Comparison of ENCODE assay signal across 10 cellular contexts in the genomic region with DNA sequence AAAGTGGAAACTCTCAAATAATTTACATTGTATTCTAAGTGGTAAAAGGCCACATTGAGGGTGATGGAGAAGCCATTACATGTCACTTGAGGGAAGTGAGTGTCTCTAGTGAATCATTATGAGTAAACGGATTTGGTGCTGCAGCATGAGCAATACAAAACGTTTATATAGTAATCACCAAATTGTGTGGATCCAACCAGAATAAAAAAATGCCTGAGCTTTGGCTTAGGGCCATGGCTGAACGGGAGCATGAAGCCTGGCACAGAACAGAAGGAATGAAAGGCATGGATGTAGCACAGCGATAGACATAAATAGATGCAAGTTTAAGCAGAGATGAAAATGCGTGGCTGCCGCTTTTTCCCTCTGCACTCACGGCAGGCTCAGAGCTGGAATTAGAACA. TPM values are rescaled to one million over a fixed set of nuclear protein-coding genes. Genes with fewer than 3 reads are reported as not detected.
DNase-seq lines count a peak whose midpoint lies in the region; ATAC-seq and TF ChIP-seq lines count a peak whose summit lies in the region.
"Had no signal": no experiment of that assay in that cellular context is flagged by ENCODE, and none has a peak within 500 bp of the region (broad histone marks: within the 10 kb centered on the region; RNA-seq: fewer than 3 reads in every experiment).

No MANE protein-coding gene starts in this region.

- ATAC-seq in HG02870 (IDR thresholded peaks at IDR 0.05; ENCODE audit: unreplicated experiment): no peak
- no peak for ATAC-seq in HG03565 (IDR thresholded peaks at IDR 0.05; ENCODE audit: unreplicated experiment)

- H3K4me1 ChIP-seq in SJSA1 (replicated peaks): peaks cover 34% of the 10 kb centered on the region
- no peaks in the 10 kb centered on the region for H3K4me1 ChIP-seq in smooth muscle cell (ENCODE audit: low read depth)

- peaks cover 26% of the 10 kb centered on the region for H3K36me3 Mint-ChIP-seq in activated naive CD4-positive, alpha-beta T cell treated with anti-CD3 and anti-CD28 coated beads for 36 hours (ENCODE audit: low read depth)

- CTCF ChIA-PET in activated naive CD4-positive, alpha-beta T cell treated with anti-CD3 and anti-CD28 coated beads for 36 hours (lab: Charles Lee): interaction anchor here (2.6 kb wide), 1 partner anchor 41 kb away, joined by 10 read pairs; no protein-coding TSS in a partner anchor

- no peaks in the 10 kb centered on the region for H3K9me3 Mint-ChIP-seq in activated naive CD4-positive, alpha-beta T cell treated with anti-CD3 and anti-CD28 coated beads for 36 hours

- no peak overlapping the region for H2AFZ ChIP-seq in smooth muscle cell (ENCODE audit: low read depth)

- peak overlapping the region; percentile 2 for H3K27ac Mint-ChIP-seq in activated naive CD4-positive, alpha-beta T cell treated with anti-CD3 and anti-CD28 coated beads for 36 hours

- H3K27me3 ChIP-seq in SJSA1 (replicated peaks) (no peaks in the 10 kb centered on the region), dorsolateral prefrontal cortex (no peaks in the 10 kb centered on the region), smooth muscle cell (ENCODE audit: low read depth) (no peaks in the 10 kb centered on the region)

- no peak for DNase-seq in activated naive CD4-positive, alpha-beta T cell treated with anti-CD3 and anti-CD28 coated beads for 36 hours
- no peak for DNase-seq in activated naive CD4-positive, alpha-beta T cell treated with Interleukin-2 at 50 U/mL for 16 hours
- peak; percentile 63 for DNase-seq in SJSA1 (ENCODE audit: low read depth in 1 of 2, low spot score in 2 of 2)
- peak in 9 of 10 donors; percentile 28 to 72 (median 55) for DNase-seq in dorsolateral prefrontal cortex
- no peak for DNase-seq in smooth muscle cell (lab: John Stamatoyannopoulos, UW; ENCODE audit: unreplicated experiment)
- DNase-seq in stimulated activated CD4-positive, alpha-beta T cell treated with anti-CD3 and anti-CD28 coated beads, Interleukin-4, amount 100 ng/mL, for 4 hours: no peak
- DNase-seq: NCI-H2081 treated with DMSO at 0.1 percent for 48 hours had no signal

- TF ChIP-seq CTCF in dorsolateral prefrontal cortex (IDR thresholded peaks at IDR 0.05 in 54 of 56, conservative IDR thresholded peaks at IDR 0.05 in 2 of 56; ENCODE audit: low read depth in 1 of 56, partially characterized antibody in 56 of 56) (no peak), smooth muscle cell (IDR thresholded peaks at IDR 0.05; ENCODE audit: borderline replicate concordance, insufficient read depth, poor library complexity, severe bottlenecking) (no peak)

- no peak overlapping the region for H3K4me3 Mint-ChIP-seq in activated naive CD4-positive, alpha-beta T cell treated with anti-CD3 and anti-CD28 coated beads for 36 hours

- intact Hi-C loops in activated naive CD4-positive, alpha-beta T cell treated with anti-CD3 and anti-CD28 coated beads for 36 hours (cut with micrococcal nuclease): no loop called here
- intact Hi-C loops in dorsolateral prefrontal cortex (cut with DNase I): no loop called here

- peaks cover 4% of the 10 kb centered on the region for H3F3A ChIP-seq in smooth muscle cell (ENCODE audit: low read depth)

- no peak overlapping the region for H3K4me3 ChIP-seq in SJSA1
- H3K4me3 ChIP-seq in dorsolateral prefrontal cortex: peak overlapping the region in 4 of 59 donors; percentile 6 to 18 (median 13)
- no peak overlapping the region for H3K4me3 ChIP-seq in smooth muscle cell
- H3K4me3 ChIP-seq: lung had no signal

- H3K9me3 ChIP-seq in SJSA1 (replicated peaks): no peaks in the 10 kb centered on the region
- H3K9me3 ChIP-seq in smooth muscle cell (replicated peaks; ENCODE audit: low read depth): no peaks in the 10 kb centered on the region

- H4K20me1 ChIP-seq in smooth muscle cell (ENCODE audit: low read depth): peaks cover 34% of the 10 kb centered on the region

- 57% methylated on average over 7 of the region's 7 CpGs for WGBS in smooth muscle cell (ENCODE audit: low lambda C conversion rate)

- H3K36me3 ChIP-seq in SJSA1 (no peaks in the 10 kb centered on the region), smooth muscle cell (ENCODE audit: low read depth) (no peaks in the 10 kb centered on the region)

- H3K27ac ChIP-seq in SJSA1 (peak overlapping the region; percentile 39), dorsolateral prefrontal cortex (peak overlapping the region in 40 of 59 donors; percentile 1 to 81 (median 48)), smooth muscle cell (ENCODE audit: low read depth) (peak overlapping the region; percentile 54)

- no peaks in the 10 kb centered on the region for H3K27me3 Mint-ChIP-seq in activated naive CD4-positive, alpha-beta T cell treated with anti-CD3 and anti-CD28 coated beads for 36 hours (ENCODE audit: low read depth)

- peaks cover 68% of the 10 kb centered on the region for H3K79me2 ChIP-seq in smooth muscle cell (ENCODE audit: low read depth)

- no peak overlapping the region for H3K9ac ChIP-seq in smooth muscle cell (ENCODE audit: low read depth)

- peaks cover 34% of the 10 kb centered on the region for H3K4me1 Mint-ChIP-seq in activated naive CD4-positive, alpha-beta T cell treated with anti-CD3 and anti-CD28 coated beads for 36 hours (ENCODE audit: low read depth)

- H3K4me2 ChIP-seq in smooth muscle cell: peak overlapping the region; percentile 4

RNA-seq across cellular contexts. Expression of a gene that starts 58.3 kb away (rescaled TPM):
- 100 to 1,000 TPM; 254 to 270 TPM for total RNA-seq in activated naive CD4-positive, alpha-beta T cell treated with anti-CD3 and anti-CD28 coated beads for 36 hours
- 659 and 829 TPM in 2 replicates for total RNA-seq in SJSA1 (2014; rRNA removed; shearing (Covaris generic))
- total RNA-seq in dorsolateral prefrontal cortex (10 to 100 TPM in 31 of 120 experiments, 1 to 10 TPM in 89; 2.1 to 17.4 (median 7.5) TPM), smooth muscle cell (61.5 and 98.7 TPM in 2 replicates)
- 81.9 and 92.3 TPM in 2 replicates for polyA plus RNA-seq in smooth muscle cell

Comparison
In these comparisons a context has a peak if more than half of its experiments do, and no peak if none do; other contexts are left out.
1. DNase-seq: peak in SJSA1 (2 of 2) and dorsolateral prefrontal cortex (9 of 10); none in activated naive CD4-positive, alpha-beta T cell treated with anti-CD3 and anti-CD28 coated beads for 36 hours (single experiment), activated naive CD4-positive, alpha-beta T cell treated with Interleukin-2 at 50 U/mL for 16 hours (single experiment), smooth muscle cell (single experiment) and stimulated activated CD4-positive, alpha-beta T cell treated with anti-CD3 and anti-CD28 coated beads, Interleukin-4, amount 100 ng/mL, for 4 hours (0 of 2).
2. Peak in every context shown above with its lines, with median percentiles within 50 percentile points of each other: H3K27ac ChIP-seq.